Comparison of ENCODE assay signal across 9 cellular contexts in genomic region chr13:30865131-30866009, GRCh38. TPM values are rescaled to one million over a fixed set of nuclear protein-coding genes. Genes with fewer than 3 reads are reported as not detected.
DNase-seq lines count a peak whose midpoint lies in the region; ATAC-seq and TF ChIP-seq lines count a peak whose summit lies in the region.
"Had no signal": no experiment of that assay in that cellular context is flagged by ENCODE, and none has a peak within 500 bp of the region (broad histone marks: within the 10 kb centered on the region; RNA-seq: fewer than 3 reads in every experiment).

No MANE protein-coding gene starts in this region.

- H3K9ac ChIP-seq in colonic mucosa (ENCODE audit: low read depth in 2 of 2, low read length in 2 of 2), result no peak overlapping the region
- H3K9ac ChIP-seq: BLaER1 had no signal

- ATAC-seq in HG03103 (IDR thresholded peaks at IDR 0.05; ENCODE audit: low read depth, unreplicated experiment), result peak; percentile 74
- peak; percentile 70 to 84 for ATAC-seq in activated CD4-positive, CD25-positive, alpha-beta regulatory T cell treated with anti-CD3 and anti-CD28 coated beads, Interleukin-2, amount 50 U/mL, for 24 hours
- ATAC-seq in left lobe of liver, result peak; percentile 99

- no peaks in the 10 kb centered on the region for H3K9me3 ChIP-seq in colonic mucosa
- H3K9me3 ChIP-seq: BLaER1 had no signal

- no peaks in the 10 kb centered on the region for H3K27me3 ChIP-seq in colonic mucosa
- H3K27me3 ChIP-seq: BLaER1 had no signal

- intact Hi-C loops in colonic mucosa (cut with DNase I), result loop anchor here (2.0 to 10.0 kb wide), 3 partner anchors 63 to 731 kb away; no protein-coding TSS in a partner anchor

- peak; percentile 90 for TF ChIP-seq CTCF in colonic mucosa (IDR thresholded peaks at IDR 0.05)

- H3K4me3 ChIP-seq in colonic mucosa, result no peak overlapping the region
- H3K4me3 ChIP-seq: BLaER1 had no signal

- H3K4me1 ChIP-seq in colonic mucosa, result no peaks in the 10 kb centered on the region
- H3K4me1 ChIP-seq: BLaER1 had no signal

- no peaks in the 10 kb centered on the region for H3K36me3 ChIP-seq in colonic mucosa
- H3K36me3 ChIP-seq: BLaER1 had no signal

- H3K27ac ChIP-seq in colonic mucosa, result peak overlapping the region; percentile 63
- H3K27ac ChIP-seq: BLaER1 had no signal

- peak; percentile 53 to 83 (median 72) for DNase-seq in NCI-H1417 (lab: John Stamatoyannopoulos, UW)
- DNase-seq in NCI-H1417 treated with DMSO at 0.1 percent for 48 hours (lab: John Stamatoyannopoulos, UW), result no peak
- DNase-seq in NCI-H345 treated with DMSO at 0.1 percent for 48 hours (lab: John Stamatoyannopoulos, UW; ENCODE audit: unreplicated experiment), result peak; percentile 65
- peak; percentile 72 for DNase-seq in colonic mucosa
- peak; percentile 76 for DNase-seq in left lobe of liver (ENCODE audit: low spot score)
- DNase-seq in stimulated activated CD4-positive, alpha-beta T cell treated with anti-CD3 and anti-CD28 coated beads, Interleukin-1b, Interleukin-23, amount 100 ng/mL, for 4 hours (ENCODE audit: low read depth in 2 of 2), result peak; percentile 33 to 39

RNA-seq across cellular contexts. Expression of gene MEDAG, which starts 40.7 kb away (rescaled TPM):
- total RNA-seq in colonic mucosa (1 to 10 TPM in 1 of 2 donors, under 1 TPM in 1; 0.62 to 2.6 TPM), left lobe of liver (0.18 TPM)
